9 cellular contexts compared by ENCODE assay signal in genomic region chr17:45229681-45230409, GRCh38. TPM values are rescaled to one million over a fixed set of nuclear protein-coding genes. Genes with fewer than 3 reads are reported as not detected.
DNase-seq lines count a peak whose midpoint lies in the region; ATAC-seq, FAIRE-seq and TF ChIP-seq lines count a peak whose summit lies in the region.
"Had no signal": no experiment of that assay in that cellular context is flagged by ENCODE, and none has a peak within 500 bp of the region (broad histone marks: within the 10 kb centered on the region; RNA-seq: fewer than 3 reads in every experiment).

No MANE protein-coding gene starts in this region.

- BruUV-seq in GM12878 (replicated peaks; lab: Mats Ljungman, UMichigan), result no TSS peak

- TF ChIP-seq RAD21 in A549 (conservative IDR thresholded peaks at IDR 0.05 in 1 of 2, IDR thresholded peaks at IDR 0.05 in 1 of 2), result no peak
- TF ChIP-seq RAD21 in GM12878 (IDR thresholded peaks at IDR 0.05; ENCODE audit: insufficient read depth, low read depth, low read length), result no peak

- H3K9me3 Mint-ChIP-seq in chondrocyte (ENCODE audit: low read depth), result no peaks in the 10 kb centered on the region

- RAD21 ChIA-PET in GM12878 (lab: Charles Lee; ENCODE audit: unreplicated experiment), result interaction anchor here (0.6 to 10.1 kb wide), 9 partner anchors 9 to 94 kb away, joined by 4 to 225 read pairs (median 9); partner anchors contain the start of genes ACBD4 and FMNL1

- H3K9me3 ChIP-seq in A549 (no peaks in the 10 kb centered on the region), GM12878 (replicated peaks; ENCODE audit: control insufficient read depth, insufficient read depth, low read length) (no peaks in the 10 kb centered on the region), mucosa of stomach (ENCODE audit: control insufficient read depth, low read length) (no peaks in the 10 kb centered on the region)

- no peak for TF ChIP-seq CTCF in A549 (IDR thresholded peaks at IDR 0.05)
- TF ChIP-seq CTCF in GM12878 (IDR thresholded peaks at IDR 0.05 in 2 of 3, conservative IDR thresholded peaks at IDR 0.05 in 1 of 3; ENCODE audit: control insufficient read depth in 2 of 3, extremely low read depth in 1 of 3, insufficient read depth in 1 of 3, low read depth in 3 of 3, low read length in 3 of 3), result no peak
- no peak for TF ChIP-seq CTCF in chondrocyte (IDR thresholded peaks at IDR 0.05)

- H3K27ac Mint-ChIP-seq in chondrocyte (ENCODE audit: unreplicated experiment), result no peak overlapping the region

- H3K36me3 ChIP-seq in GM12878 (ENCODE audit: control insufficient read depth in 2 of 2, insufficient read depth in 2 of 2, low read length in 1 of 2), result peaks cover 4 to 17% of the 10 kb centered on the region in 2 experiments; a peak in 3 of 4 replicates
- no peaks in the 10 kb centered on the region for H3K36me3 ChIP-seq in mucosa of stomach (ENCODE audit: control insufficient read depth, insufficient read depth, low read length)

- SMC1A ChIA-PET in GM12878 (lab: Charles Lee; ENCODE audit: uncharacterized antibody, unreplicated experiment), result interaction anchor here (1.0 to 11.4 kb wide), 10 partner anchors 12 to 202 kb away, joined by 3 to 201 read pairs (median 4); partner anchors contain the start of gene ACBD4

- CTCF ChIA-PET in A549 (lab: Yijun Ruan, JAX), result interaction anchor here (0.6 to 52.3 kb wide), 13 partner anchors 3 to 602 kb away, joined by 3 to 2147 read pairs (median 28); partner anchors contain the start of genes ACBD4, FMNL1, HEXIM1 and HEXIM2
- CTCF ChIA-PET in GM12878 (lab: Yijun Ruan, JAX), result interaction anchor here (0.8 to 12.8 kb wide), 14 partner anchors 10 to 183 kb away, joined by 3 to 429 read pairs (median 5); partner anchors contain the start of genes ACBD4, FMNL1 and MAP3K14

- no peaks in the 10 kb centered on the region for H3K4me1 Mint-ChIP-seq in chondrocyte (ENCODE audit: low read depth)

- peak overlapping the region; percentile 9; the same call in 1 of the 3 replicates for H3K4me3 ChIP-seq in A549
- H3K4me3 ChIP-seq in GM12878, result peak overlapping the region; percentile 89; the same call in 1 of the 2 replicates
- no peak overlapping the region for H3K4me3 ChIP-seq in mucosa of stomach (ENCODE audit: low read length)

- DNase-seq in A549 (ENCODE audit: low read depth in 1 of 2, low spot score in 1 of 2), result no peak
- no peak for DNase-seq in HTR-8/SVneo (ENCODE audit: insufficient read length, low spot score)
- DNase-seq in GM12878 (ENCODE audit: low read depth, low spot score), result no peak
- DNase-seq in SW 1271 (lab: John Stamatoyannopoulos, UW), result no peak
- no peak for DNase-seq in middle frontal gyrus (ENCODE audit: extremely low spot score, low spot score)
- no peak for DNase-seq in chondrocyte (ENCODE audit: low spot score)
- no peak for DNase-seq in NCI-H2196 (lab: John Stamatoyannopoulos, UW; ENCODE audit: unreplicated experiment)
- DNase-seq: NCI-H1417 had no signal

- H3K4me2 ChIP-seq in A549, result peak overlapping the region; percentile 92
- peak overlapping the region; percentile 100 for H3K4me2 ChIP-seq in GM12878 (ENCODE audit: control insufficient read depth, insufficient read depth)

- H3K27ac ChIP-seq in A549, result peak overlapping the region; percentile 97
- H3K27ac ChIP-seq in GM12878 (ENCODE audit: control insufficient read depth, insufficient read depth), result peak overlapping the region; percentile 100

- no peak overlapping the region for H3K4me3 Mint-ChIP-seq in chondrocyte (ENCODE audit: unreplicated experiment)

- H3K4me1 ChIP-seq in A549 (peaks cover 81% of the 10 kb centered on the region), GM12878 (ENCODE audit: control insufficient read depth, insufficient read depth, low read length) (peaks cover 57% of the 10 kb centered on the region), mucosa of stomach (ENCODE audit: control insufficient read depth, insufficient read depth, low read length) (peaks cover 39% of the 10 kb centered on the region)

- H3K79me2 ChIP-seq in GM12878 (ENCODE audit: control insufficient read depth, insufficient read depth, low read length), result peaks cover 63% of the 10 kb centered on the region

- peak overlapping the region; percentile 92 for H3K9ac ChIP-seq in GM12878 (ENCODE audit: control insufficient read depth, insufficient read depth, low read length)
- peak overlapping the region; percentile 34 for H3K9ac ChIP-seq in mucosa of stomach (ENCODE audit: low read length)

- H3K27me3 ChIP-seq in GM12878 (replicated peaks in 1 of 2; ENCODE audit: control insufficient read depth in 2 of 2, insufficient read depth in 2 of 2, low read length in 1 of 2) (no peaks in the 10 kb centered on the region), mucosa of stomach (ENCODE audit: control insufficient read depth, insufficient read depth, low read length) (peaks cover 5% of the 10 kb centered on the region)

- ATAC-seq in A549, result no peak
- peak; percentile 12 for ATAC-seq in GM12878

- TF ChIP-seq EP300 in A549 (IDR thresholded peaks at IDR 0.05) (no peak), GM12878 (IDR thresholded peaks at IDR 0.05; ENCODE audit: borderline replicate concordance in 1 of 2, control insufficient read depth in 1 of 2, low read depth in 2 of 2, low read length in 2 of 2) (no peak)

- H2AFZ ChIP-seq in GM12878 (ENCODE audit: control insufficient read depth, low read depth, low read length), result no peak overlapping the region

- peaks cover 3% of the 10 kb centered on the region for H3K27me3 Mint-ChIP-seq in chondrocyte (ENCODE audit: low read depth)

- no peaks in the 10 kb centered on the region for H4K20me1 ChIP-seq in GM12878 (ENCODE audit: control insufficient read depth, insufficient read depth)

- POLR2A ChIA-PET in A549 (lab: Yijun Ruan, JAX), result interaction anchor here (0.9 to 2.4 kb wide), 11 partner anchors 11 to 157 kb away, joined by 3 to 37 read pairs (median 5); partner anchors contain the start of genes ACBD4, HEXIM1, HEXIM2 and MAP3K14
- POLR2A ChIA-PET in GM12878 (lab: Charles Lee), result interaction anchor here (0.5 to 11.4 kb wide), 11 partner anchors 9 to 263 kb away, joined by 3 to 140 read pairs (median 6); partner anchors contain the start of genes FMNL1, HEXIM1, HEXIM2 and MAP3K14

- 72% methylated on average over 14 of the region's 16 CpGs for WGBS in A549 (ENCODE audit: missing lambda C conversion rate)
- WGBS in GM12878 (ENCODE audit: insufficient coverage, insufficient replicate concordance, low lambda C conversion rate, missing lambda C conversion rate), result 30% methylated on average over 16 of the region's 16 CpGs

- TF ChIP-seq POLR2A in A549 (IDR thresholded peaks at IDR 0.05; ENCODE audit: low read length) (no peak), GM12878 (IDR thresholded peaks at IDR 0.05; ENCODE audit: low read depth, low read length) (no peak; the same call in 1 of the 2 replicates)

- in situ Hi-C loops in GM12878 (cut with MboI), result no loop called here

- intact Hi-C loops in GM12878 (cut with micrococcal nuclease; ENCODE audit: unreplicated experiment), result loop anchor here (5.0 kb wide), 1 partner anchor 87 kb away; the partner anchor contains the start of gene MAP3K14

- no peaks in the 10 kb centered on the region for H3K36me3 Mint-ChIP-seq in chondrocyte (ENCODE audit: low read depth)

- FAIRE-seq in A549 (lab: Jason Lieb, UNC) (no peak), HTR-8/SVneo (lab: Jason Lieb, UNC) (peak; percentile 80), GM12878 (lab: Jason Lieb, UNC) (no peak)

RNA-seq across cellular contexts. Expression of gene FMNL1, which starts 8.2 kb away (rescaled TPM):
- polyA plus RNA-seq in A549 (2011; rRNA removed), result 8.6 and 17.5 TPM in 2 replicates
- 40.3 and 42.8 TPM in 2 replicates for polyA plus RNA-seq in A549 (2012; cell fraction: cytosol; rRNA removed)
- polyA plus RNA-seq in A549 (2012; cell fraction: nucleus; rRNA removed), result 91.1 and 105 TPM in 2 replicates
- 43.9 to 47.9 TPM (median 44.0 TPM) in 3 replicates for polyA plus RNA-seq in A549 (2017; fragmentation: RNase III; extraction: RNeasy Plus Mini Kit Qiagen cat#74134 plus additional on column Dnase treatment)
- 29.7 and 46.8 TPM in 2 replicates for polyA minus RNA-seq in A549 (2011; rRNA and poly(A)+ RNA removed)
- 71.5 and 77.3 TPM in 2 replicates for total RNA-seq in GM12878 (2013; cell fraction: nucleolus; rRNA removed)
- 19.2 and 22.6 TPM in 2 replicates for total RNA-seq in GM12878 (2014; rRNA removed)
- 17.0 and 18.5 TPM in 2 replicates for total RNA-seq in GM12878 (2014; rRNA removed; fragmentation: Illumina TruSeq; extraction: Trizol)
- 99.2 and 108 TPM in 2 replicates for total RNA-seq in GM12878 (2021)
- 36.3 TPM for polyA plus RNA-seq in GM12878 (2011; ENCODE audit: low read depth)
- 7.7 and 11.5 TPM in 2 replicates for polyA plus RNA-seq in GM12878 (2011; rRNA removed)
- polyA plus RNA-seq in GM12878 (2011; cell fraction: cytosol; rRNA removed), result 15.8 and 17.6 TPM in 2 replicates
- 109 and 161 TPM in 2 replicates for polyA plus RNA-seq in GM12878 (2011; cell fraction: nucleus; rRNA removed)
- 75.5 and 83.6 TPM in 2 replicates for polyA plus RNA-seq in GM12878 (2012)
- polyA plus RNA-seq in GM12878 (2014; fragmentation: Illumina TruSeq; extraction: Trizol), result 18.4 and 53.7 TPM in 2 replicates
- polyA plus RNA-seq in GM12878 (2014; fragmentation: Nextera tagmentation; extraction: Ambion mirVana), result 1 to 10 TPM; 3.3 to 3.5 TPM
- 52.2 and 65.7 TPM in 2 replicates for polyA plus RNA-seq in GM12878 (2014; rRNA removed)
- polyA plus RNA-seq in GM12878 (2016; fragmentation: Nextera tagmentation; extraction: Ambion mirVana), result 10 to 100 TPM; 11.7 to 20.5 TPM
- polyA minus RNA-seq in GM12878 (2011; rRNA and poly(A)+ RNA removed), result 15.3 and 20.4 TPM in 2 replicates
- polyA minus RNA-seq in GM12878 (2011; cell fraction: cytosol; rRNA and poly(A)+ RNA removed), result 18.3 and 18.7 TPM in 2 replicates
- polyA minus RNA-seq in GM12878 (2011; cell fraction: nucleus; rRNA and poly(A)+ RNA removed), result 21.4 and 41.3 TPM in 2 replicates
- total RNA-seq in chondrocyte, result 0.89 to 2.0 TPM (median 1.8 TPM) in 3 replicates

RNA-seq across cellular contexts. Expression of gene SPATA32, which starts 32.0 kb away (rescaled TPM):
- polyA plus RNA-seq in A549 (2011; rRNA removed) (0.05 and 0.08 TPM in 2 replicates), A549 (2017; fragmentation: RNase III; extraction: RNeasy Plus Mini Kit Qiagen cat#74134 plus additional on column Dnase treatment) (0.09 to 0.25 TPM (median 0.21 TPM) in 3 replicates), GM12878 (2011; rRNA removed) (0.03 TPM in 1 of 2 replicates, not detected in the other), GM12878 (2014; fragmentation: Illumina TruSeq; extraction: Trizol) (not detected in 2 replicates), GM12878 (2014; fragmentation: Nextera tagmentation; extraction: Ambion mirVana) (under 1 TPM; 0.11 to 0.13 TPM), GM12878 (2014; rRNA removed) (0.06 TPM in 1 of 2 replicates, not detected in the other), GM12878 (2016; fragmentation: Nextera tagmentation; extraction: Ambion mirVana) (under 1 TPM in 1 of 2 experiments, not detected in 1; 0.35 TPM)
- polyA plus RNA-seq in A549 (2012; cell fraction: cytosol; rRNA removed), result 0.09 and 0.16 TPM in 2 replicates
- polyA plus RNA-seq in A549 (2012; cell fraction: nucleus; rRNA removed), result 0.40 and 0.54 TPM in 2 replicates
- polyA minus RNA-seq in A549 (2011; rRNA and poly(A)+ RNA removed), result not detected in 2 replicates
- 0.24 TPM in 1 of 2 replicates, not detected in the other for total RNA-seq in GM12878 (2013; cell fraction: nucleolus; rRNA removed)
- total RNA-seq in GM12878 (2014; rRNA removed) (0.11 TPM in 1 of 2 replicates, not detected in the other), GM12878 (2014; rRNA removed; fragmentation: Illumina TruSeq; extraction: Trizol) (not detected in 2 replicates), GM12878 (2021) (0.13 and 0.21 TPM in 2 replicates), chondrocyte (not detected in 3 replicates)
- polyA plus RNA-seq in GM12878 (2011; ENCODE audit: low read depth), result 0.24 TPM
- not detected in 2 replicates for polyA plus RNA-seq in GM12878 (2011; cell fraction: cytosol; rRNA removed)
- 0.06 and 0.10 TPM in 2 replicates for polyA plus RNA-seq in GM12878 (2011; cell fraction: nucleus; rRNA removed)
- 0.29 and 0.32 TPM in 2 replicates for polyA plus RNA-seq in GM12878 (2012)
- polyA minus RNA-seq in GM12878 (2011; rRNA and poly(A)+ RNA removed), result not detected in 2 replicates
- not detected in 2 replicates for polyA minus RNA-seq in GM12878 (2011; cell fraction: cytosol; rRNA and poly(A)+ RNA removed)
- polyA minus RNA-seq in GM12878 (2011; cell fraction: nucleus; rRNA and poly(A)+ RNA removed), result not detected in 2 replicates

Comparison
In these comparisons a context has a peak if more than half of its experiments do, and no peak if none do; other contexts are left out.
1. Of the 24 proteins assayed by ChIP-seq in both GM12878 and A549: peak only in GM12878: none; only in A549: KDM1A; in both: none; in neither: 23.